1 cellular context compared by ENCODE assay signal in the genomic region with DNA sequence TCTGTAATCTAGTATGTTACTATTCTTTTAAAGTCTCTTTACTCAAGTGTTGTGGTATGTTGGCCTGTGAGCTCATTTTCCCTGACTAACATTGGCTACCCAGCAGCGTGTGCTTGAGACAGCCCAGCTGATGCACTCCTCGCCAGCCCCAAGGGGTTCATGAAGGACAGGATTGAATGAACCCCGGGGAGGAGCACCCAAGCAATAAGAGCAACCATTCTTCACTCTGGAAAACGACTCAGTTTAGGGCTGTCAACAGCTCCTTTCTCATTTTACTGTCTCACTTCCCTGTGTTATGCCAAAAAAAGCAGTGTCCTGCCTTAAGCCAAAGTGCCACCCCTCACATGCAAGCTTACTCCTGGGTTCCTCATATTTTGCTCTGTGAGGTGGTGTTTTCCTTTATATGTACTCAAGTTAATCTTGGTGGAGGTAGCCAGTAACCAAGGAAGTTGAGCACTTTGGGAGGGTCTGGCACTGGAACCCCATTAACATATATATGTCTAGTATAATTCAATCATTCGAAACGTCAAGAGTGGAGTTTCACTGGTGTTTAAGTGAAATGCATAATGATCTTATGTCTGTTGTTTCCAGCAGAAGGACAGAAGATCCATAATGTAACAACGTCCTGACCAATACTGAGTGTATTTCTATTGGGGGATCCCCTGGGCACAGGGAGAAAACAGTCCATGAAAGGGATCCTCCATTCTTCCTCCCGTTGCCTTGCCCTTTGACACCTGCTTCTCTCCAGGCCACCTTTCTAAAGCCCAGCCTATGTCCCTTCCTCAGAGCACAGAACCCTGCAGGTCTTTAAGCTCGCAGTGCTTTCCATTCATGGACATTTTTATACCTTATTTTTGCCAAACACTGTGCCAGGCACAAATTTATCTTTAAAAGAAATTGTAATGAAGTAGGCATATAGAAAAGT.
TF ChIP-seq lines count a peak whose summit lies in the region.

No MANE protein-coding gene starts in this region.

TF ChIP-seq in WTC11, 78 proteins besides CTCF, POLR2A, EP300 and RAD21:
- no peak for TF ChIP-seq ZNF263 (CRISPR knock-in tag; IDR thresholded peaks at IDR 0.05; ENCODE audit: low read depth)
- TF ChIP-seq RELA (CRISPR knock-in tag; IDR thresholded peaks at IDR 0.05; ENCODE audit: borderline replicate concordance) = no peak
- no peak for TF ChIP-seq CBFB (CRISPR knock-in tag; IDR thresholded peaks at IDR 0.05; ENCODE audit: low read depth)
- TF ChIP-seq ZNF138 (CRISPR knock-in tag; conservative IDR thresholded peaks at IDR 0.05) = no peak
- no peak for TF ChIP-seq TEAD4 (CRISPR knock-in tag; IDR thresholded peaks at IDR 0.05)
- no peak for TF ChIP-seq SMAD4 (CRISPR knock-in tag; IDR thresholded peaks at IDR 0.05)
- TF ChIP-seq ARID4B (CRISPR knock-in tag; IDR thresholded peaks at IDR 0.05; ENCODE audit: borderline replicate concordance) = no peak
- no peak for TF ChIP-seq FOXJ3 (CRISPR knock-in tag; IDR thresholded peaks at IDR 0.05; ENCODE audit: borderline replicate concordance)
- TF ChIP-seq, protein P1, sequence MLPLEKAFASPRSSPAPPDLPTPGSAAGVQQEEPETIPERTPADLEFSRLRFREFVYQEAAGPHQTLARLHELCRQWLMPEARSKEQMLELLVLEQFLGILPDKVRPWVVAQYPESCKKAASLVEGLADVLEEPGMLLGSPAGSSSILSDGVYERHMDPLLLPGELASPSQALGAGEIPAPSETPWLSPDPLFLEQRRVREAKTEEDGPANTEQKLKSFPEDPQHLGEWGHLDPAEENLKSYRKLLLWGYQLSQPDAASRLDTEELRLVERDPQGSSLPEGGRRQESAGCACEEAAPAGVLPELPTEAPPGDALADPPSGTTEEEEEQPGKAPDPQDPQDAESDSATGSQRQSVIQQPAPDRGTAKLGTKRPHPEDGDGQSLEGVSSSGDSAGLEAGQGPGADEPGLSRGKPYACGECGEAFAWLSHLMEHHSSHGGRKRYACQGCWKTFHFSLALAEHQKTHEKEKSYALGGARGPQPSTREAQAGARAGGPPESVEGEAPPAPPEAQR (CRISPR knock-in tag; IDR thresholded peaks at IDR 0.05) = no peak
- no peak for TF ChIP-seq AR (CRISPR knock-in tag; IDR thresholded peaks at IDR 0.05)
